ENCODE assay signal across 25 cellular contexts in genomic region chr21:42847726-42848125, GRCh38.
"Had no signal": no experiment of that assay in that cellular context is flagged by ENCODE, and none has a peak within 500 bp of the region (broad histone marks: within the 10 kb centered on the region; RNA-seq: fewer than 3 reads in every experiment).

No MANE protein-coding gene starts in this region.

- H3K27ac ChIP-seq: adrenal gland, ascending aorta, brain microvascular endothelial cell, colonic mucosa, epithelial cell of prostate, heart left ventricle, left lung, ovary, psoas muscle, skin epidermis, stomach, suprapubic skin, tibial nerve, uterus had no signal

- H3K36me3 ChIP-seq: colonic mucosa, ovary, uterus had no signal

- ATAC-seq: heart left ventricle; left lung; natural killer cell; psoas muscle; right cardiac atrium; stimulated activated memory B cell treated with anti-CD40 and anti-IgM and Interleukin-4, amounts not matched to agents 10 μg/mL and 1 μg/mL and 100 μg/mL, for 72 hours; T-helper 17 cell had no signal

- H3K4me1 ChIP-seq: colonic mucosa, tibial nerve, uterus had no signal

- DNase-seq: activated CD4-positive, alpha-beta T cell treated with anti-CD3 and anti-CD28 coated beads for 4 hours; activated CD4-positive, alpha-beta T cell treated with anti-CD3 and anti-CD28 coated beads, Interleukin-2, amount 50 U/mL, for 48 hours; activated CD4-positive, CD25-positive, alpha-beta regulatory T cell; brain microvascular endothelial cell; central memory CD4-positive, alpha-beta T cell; colonic mucosa; heart left ventricle; midbrain; natural killer cell; stimulated activated CD4-positive, alpha-beta T cell treated with anti-CD3 and anti-CD28 coated beads, Interleukin-2, amount 100 ng/mL, for 24 hours; stomach; SW 1271; T-helper 17 cell; uterus had no signal

- H3K9me3 ChIP-seq: adrenal gland, ascending aorta, colonic mucosa, heart left ventricle, left lung, ovary, psoas muscle, stomach, suprapubic skin, tibial nerve, uterus had no signal

- H3K27me3 ChIP-seq: adrenal gland, ascending aorta, brain microvascular endothelial cell, colonic mucosa, heart left ventricle, left lung, ovary, stomach, suprapubic skin, tibial nerve, uterus had no signal

- H3K4me3 ChIP-seq: adrenal gland, ascending aorta, colonic mucosa, heart left ventricle, left lung, ovary, psoas muscle, skin epidermis, stomach, suprapubic skin, tibial nerve, uterus had no signal
